21 cellular contexts compared by ENCODE assay signal in genomic region chr1:94205639-94206038, GRCh38. TPM values are rescaled to one million over a fixed set of nuclear protein-coding genes. Genes with fewer than 3 reads are reported as not detected.
"Had no signal": no experiment of that assay in that cellular context is flagged by ENCODE, and none has a peak within 500 bp of the region (broad histone marks: within the 10 kb centered on the region; RNA-seq: fewer than 3 reads in every experiment).

No MANE protein-coding gene starts in this region.

- H3K36me3 ChIP-seq: neutrophil had no signal

- H3K27me3 ChIP-seq: heart left ventricle, right lobe of liver, spleen, testis, tibial nerve, upper lobe of right lung, vagina had no signal

- H3K4me3 ChIP-seq: heart left ventricle, mucosa of descending colon, psoas muscle, right lobe of liver, spleen, testis, tibial nerve, upper lobe of right lung, vagina had no signal

- H3K9me3 ChIP-seq: mucosa of descending colon, neutrophil, right lobe of liver, testis, upper lobe of right lung, vagina had no signal

- H3K4me1 ChIP-seq: testis, vagina had no signal

- ATAC-seq: heart left ventricle; left colon; mucosa of descending colon; naive thymus-derived CD8-positive, alpha-beta T cell; psoas muscle; stimulated activated naive B cell treated with anti-CD40 and anti-IgM and Interleukin-4, amounts not matched to agents 10 μg/mL and 1 μg/mL and 100 μg/mL, for 72 hours; stimulated activated naive CD8-positive, alpha-beta T cell treated with anti-CD3 and anti-CD28 coated beads, Interleukin-15, amount 100 ng/mL, for 72 hours; upper lobe of right lung had no signal

- H3K27ac ChIP-seq: neutrophil, psoas muscle, right lobe of liver, spleen, testis, tibial nerve, upper lobe of right lung, vagina had no signal

- DNase-seq: effector CD4-positive, alpha-beta T cell; endodermal cell; heart left ventricle; hippocampal formation; left colon; mammary epithelial cell; mucosa of descending colon; naive thymus-derived CD8-positive, alpha-beta T cell; psoas muscle; retina; right lobe of liver; spleen; stimulated activated CD4-positive, alpha-beta T cell treated with anti-CD3 and anti-CD28 coated beads, Interleukin-2, amount 100 ng/mL, for 24 hours; stimulated activated CD4-positive, alpha-beta T cell treated with anti-CD3 and anti-CD28 coated beads, Interleukin-4, amount 100 ng/mL, for 4 hours; stimulated activated naive B cell treated with anti-CD40 and anti-IgM and Interleukin-4, amounts not matched to agents 10 μg/mL and 1 μg/mL and 100 μg/mL, for 72 hours; stimulated activated naive CD8-positive, alpha-beta T cell treated with anti-CD3 and anti-CD28 coated beads, Interleukin-15, amount 100 ng/mL, for 72 hours; testis; upper lobe of right lung had no signal

RNA-seq across cellular contexts. Expression of gene ARHGAP29, which starts 31.7 kb away (rescaled TPM):
- total RNA-seq: naive thymus-derived CD8-positive, alpha-beta T cell had no signal
- polyA plus RNA-seq: naive thymus-derived CD8-positive, alpha-beta T cell had no signal
